ENCODE assay signal across 16 cellular contexts in the genomic region with DNA sequence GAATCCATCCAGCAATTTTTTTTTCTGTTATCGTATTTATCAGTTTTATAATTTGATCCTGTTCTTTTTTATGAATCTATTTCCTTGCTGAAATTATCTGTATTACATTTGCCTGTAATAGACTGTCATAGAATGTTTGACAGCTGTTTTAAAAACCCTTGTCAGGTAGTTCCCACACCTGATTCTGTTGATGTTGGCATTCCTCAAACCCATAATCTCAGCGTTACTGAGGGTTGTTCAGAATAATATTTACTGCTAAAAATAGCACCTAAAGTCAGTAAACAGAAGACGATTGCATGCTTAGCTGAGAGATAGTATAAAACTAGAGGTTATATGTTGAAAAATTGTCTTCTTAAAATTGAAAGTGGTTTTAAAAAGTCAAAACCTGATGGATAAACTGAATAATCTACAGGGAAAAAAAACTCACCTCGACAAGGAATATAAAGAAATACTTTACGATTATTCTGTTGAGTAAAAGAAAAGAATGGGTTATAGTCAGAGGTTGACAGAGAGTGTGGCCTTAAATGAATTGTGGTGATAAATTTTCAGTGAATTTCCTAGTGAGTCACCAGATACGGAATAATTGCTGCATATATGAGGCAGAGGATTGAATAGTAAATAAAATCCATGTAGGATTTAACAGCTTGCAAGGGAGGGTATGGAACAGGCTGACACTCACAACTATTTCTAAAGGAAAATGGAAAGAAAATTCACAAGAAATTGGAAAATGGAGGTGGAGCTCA.
"Had no signal": no experiment of that assay in that cellular context is flagged by ENCODE, and none has a peak within 500 bp of the region (broad histone marks: within the 10 kb centered on the region; RNA-seq: fewer than 3 reads in every experiment).

No MANE protein-coding gene starts in this region.

- H2AFZ ChIP-seq: neural progenitor cell had no signal

- DNase-seq: activated CD4-positive, alpha-beta memory T cell treated with anti-CD3 and anti-CD28 coated beads, Interleukin-2, amount 10 ng/mL, durations not matched to agents 7 days and 5 days; activated CD4-positive, alpha-beta T cell treated with anti-CD3 and anti-CD28 coated beads for 1 hour; activated gamma-delta T cell; activated T-cell treated with anti-CD3 and anti-CD28 coated beads, Interleukin-2, amount 50 U/mL, for 48 hours; foreskin melanocyte; heart left ventricle; mesendoderm; small intestine; tibial artery had no signal

- FAIRE-seq: bronchial epithelial cell, islet of Langerhans, small intestine had no signal

- H3K27me3 ChIP-seq: heart left ventricle, neural progenitor cell, tibial artery, vagina had no signal

- H3K36me3 Mint-ChIP-seq: activated naive CD8-positive, alpha-beta T cell; neural progenitor cell; stimulated activated effector memory CD8-positive, alpha-beta T cell treated with anti-CD3 and anti-CD28 coated beads, Interleukin-12 subunit alpha, Interleukin-12 subunit beta, amount 100 ng/mL, for 72 hours had no signal

- H3K4me2 ChIP-seq: neural progenitor cell had no signal

- H3K4me3 Mint-ChIP-seq: activated CD4-positive, alpha-beta memory T cell treated with anti-CD3 and anti-CD28 coated beads, Interleukin-2, amount 10 ng/mL, durations not matched to agents 7 days and 5 days; activated naive CD8-positive, alpha-beta T cell; neural progenitor cell; stimulated activated effector memory CD8-positive, alpha-beta T cell treated with anti-CD3 and anti-CD28 coated beads, Interleukin-12 subunit alpha, Interleukin-12 subunit beta, amount 100 ng/mL, for 72 hours; T-helper 2 cell treated with Interferon-gamma antibody and Interleukin-4, amounts not matched to agents 5 μg/mL and 100 μg/mL, for 36 hours had no signal

- H3K27ac ChIP-seq: heart left ventricle, neural progenitor cell, tibial artery, vagina had no signal

- H3K4me1 ChIP-seq: neural progenitor cell, vagina had no signal

- H3K36me3 ChIP-seq: heart left ventricle, neural progenitor cell, tibial artery, vagina had no signal

- H3K9me3 Mint-ChIP-seq: activated CD4-positive, alpha-beta memory T cell treated with anti-CD3 and anti-CD28 coated beads, Interleukin-2, amount 10 ng/mL, durations not matched to agents 7 days and 5 days; neural progenitor cell had no signal

- H3K27me3 Mint-ChIP-seq: activated CD4-positive, alpha-beta memory T cell treated with anti-CD3 and anti-CD28 coated beads, Interleukin-2, amount 10 ng/mL, durations not matched to agents 7 days and 5 days; activated naive CD8-positive, alpha-beta T cell had no signal

- H3K9me3 ChIP-seq: heart left ventricle, tibial artery, vagina had no signal

- H3K4me3 ChIP-seq: heart left ventricle, neural progenitor cell, tibial artery, vagina had no signal

- H3K4me1 Mint-ChIP-seq: activated CD4-positive, alpha-beta memory T cell treated with anti-CD3 and anti-CD28 coated beads, Interleukin-2, amount 10 ng/mL, durations not matched to agents 7 days and 5 days; neural progenitor cell; stimulated activated effector memory CD8-positive, alpha-beta T cell treated with anti-CD3 and anti-CD28 coated beads, Interleukin-12 subunit alpha, Interleukin-12 subunit beta, amount 100 ng/mL, for 72 hours had no signal

- H3K9ac ChIP-seq: neural progenitor cell had no signal

- ATAC-seq: stimulated activated effector memory CD8-positive, alpha-beta T cell treated with anti-CD3 and anti-CD28 coated beads, Interleukin-12 subunit alpha, Interleukin-12 subunit beta, amount 100 ng/mL, for 72 hours had no signal

- H3K27ac Mint-ChIP-seq: activated CD4-positive, alpha-beta memory T cell treated with anti-CD3 and anti-CD28 coated beads, Interleukin-2, amount 10 ng/mL, durations not matched to agents 7 days and 5 days; activated naive CD8-positive, alpha-beta T cell; neural progenitor cell; stimulated activated effector memory CD8-positive, alpha-beta T cell treated with anti-CD3 and anti-CD28 coated beads, Interleukin-12 subunit alpha, Interleukin-12 subunit beta, amount 100 ng/mL, for 72 hours; T-helper 2 cell treated with Interferon-gamma antibody and Interleukin-4, amounts not matched to agents 5 μg/mL and 100 μg/mL, for 36 hours had no signal
